ENCODE assay signal across 1 cellular context in genomic region chr6:35535847-35536246, GRCh38.
A peak's percentile ranks its signal among the peaks of the same experiment; 100 is the strongest.
TF ChIP-seq lines count a peak whose summit lies in the region.

No MANE protein-coding gene starts in this region.

TF ChIP-seq in HEK293, 187 proteins besides CTCF, POLR2A, EP300 and RAD21:
- TF ChIP-seq KLF1 (tag by site-specific recombination; IDR thresholded peaks at IDR 0.05): peak; percentile 92
